Comparison of ENCODE assay signal across 19 cellular contexts in the genomic region with DNA sequence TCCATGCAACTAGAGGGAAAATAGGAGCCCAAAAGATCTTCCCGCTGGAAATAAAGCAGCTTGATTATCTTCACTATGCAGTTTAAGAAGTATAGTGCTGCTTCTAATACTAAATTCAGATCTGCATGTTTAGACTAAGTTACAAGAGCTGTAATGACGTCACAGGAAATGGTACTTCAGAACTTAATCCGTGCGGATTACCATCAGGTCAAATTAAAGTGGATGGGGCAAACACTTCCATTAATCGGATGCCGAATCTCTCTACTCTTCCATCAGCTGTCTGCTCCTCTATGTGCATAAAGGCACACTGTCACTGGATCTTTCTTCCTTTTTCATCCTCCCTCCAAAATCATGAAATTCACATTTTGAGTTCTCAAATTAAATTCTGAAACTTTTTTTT. TPM values are rescaled to one million over a fixed set of nuclear protein-coding genes. Genes with fewer than 3 reads are reported as not detected.
A peak's percentile ranks its signal among the peaks of the same experiment; 100 is the strongest.
DNase-seq lines count a peak whose midpoint lies in the region; ATAC-seq lines count a peak whose summit lies in the region.
"Had no signal": no experiment of that assay in that cellular context is flagged by ENCODE, and none has a peak within 500 bp of the region (broad histone marks: within the 10 kb centered on the region; RNA-seq: fewer than 3 reads in every experiment).

No MANE protein-coding gene starts in this region.

- H4K91ac ChIP-seq in mesenchymal stem cell (ENCODE audit: low read length) = no peak overlapping the region

- H3K36me3 Mint-ChIP-seq in activated naive CD4-positive, alpha-beta T cell treated with anti-CD3 and anti-CD28 coated beads, Interleukin-2, amount 50 U/mL, for 24 hours = peaks cover 12% of the 10 kb centered on the region
- peaks cover 45% of the 10 kb centered on the region for H3K36me3 Mint-ChIP-seq in T-cell

- WGBS in mesenchymal stem cell = 21% methylated on average over 5 of the region's 6 CpGs

- no peaks in the 10 kb centered on the region for H3K27me3 Mint-ChIP-seq in activated naive CD4-positive, alpha-beta T cell treated with anti-CD3 and anti-CD28 coated beads, Interleukin-2, amount 50 U/mL, for 24 hours
- H3K27me3 Mint-ChIP-seq in T-cell = no peaks in the 10 kb centered on the region
- H3K27me3 Mint-ChIP-seq: CD8-positive, alpha-beta memory T cell; IgD-negative memory B cell had no signal

- peaks cover 15% of the 10 kb centered on the region for H3K79me1 ChIP-seq in mesenchymal stem cell (replicated peaks; ENCODE audit: low read length, poor library complexity, severe bottlenecking)

- H3K4me2 ChIP-seq in mesenchymal stem cell (ENCODE audit: low read length, poor library complexity, severe bottlenecking) = no peak overlapping the region
- H3K4me2 ChIP-seq: BLaER1, PC-9 had no signal

- no peak overlapping the region for H2AFZ ChIP-seq in mesenchymal stem cell (ENCODE audit: low read depth, low read length)
- H2AFZ ChIP-seq: PC-9 had no signal

- no peaks in the 10 kb centered on the region for H3K27me3 ChIP-seq in mesenchymal stem cell (ENCODE audit: control insufficient read depth in 1 of 2, insufficient read depth in 1 of 2, low read length in 2 of 2)
- H3K27me3 ChIP-seq: BLaER1 had no signal

- H3K36me3 ChIP-seq in mesenchymal stem cell (ENCODE audit: control insufficient read depth in 1 of 2, insufficient read depth in 2 of 2, low read depth in 1 of 2, low read length in 2 of 2) = peaks cover 31 to 77% of the 10 kb centered on the region in 2 experiments

- H3K14ac ChIP-seq in mesenchymal stem cell (ENCODE audit: low read length in 2 of 2) = no peak overlapping the region

- peak overlapping the region; percentile 47 for H3K27ac Mint-ChIP-seq in activated naive CD4-positive, alpha-beta T cell treated with anti-CD3 and anti-CD28 coated beads, Interleukin-2, amount 50 U/mL, for 24 hours
- H3K27ac Mint-ChIP-seq in T-cell = no peak overlapping the region

- H3K23ac ChIP-seq in mesenchymal stem cell (ENCODE audit: low read length in 2 of 2) = no peak overlapping the region

- H3K4me1 Mint-ChIP-seq in activated naive CD4-positive, alpha-beta T cell treated with anti-CD3 and anti-CD28 coated beads, Interleukin-2, amount 50 U/mL, for 24 hours = no peaks in the 10 kb centered on the region
- peaks cover 0 to 2% (median 2%) of the 10 kb centered on the region in 3 donors for H3K4me1 Mint-ChIP-seq in T-cell
- H3K4me1 Mint-ChIP-seq: IgD-negative memory B cell had no signal

- H3K9me3 ChIP-seq in mesenchymal stem cell (ENCODE audit: control insufficient read depth, low read length) = no peaks in the 10 kb centered on the region
- H3K9me3 ChIP-seq: BLaER1 had no signal

- H3K4me3 Mint-ChIP-seq in activated naive CD4-positive, alpha-beta T cell treated with anti-CD3 and anti-CD28 coated beads, Interleukin-2, amount 50 U/mL, for 24 hours = no peak overlapping the region
- H3K4me3 Mint-ChIP-seq in T-cell = no peak overlapping the region
- H3K4me3 Mint-ChIP-seq: CD8-positive, alpha-beta memory T cell; IgD-negative memory B cell had no signal

- no peak overlapping the region for H4K8ac ChIP-seq in mesenchymal stem cell (ENCODE audit: low read length)

- no peak overlapping the region for H2AK5ac ChIP-seq in mesenchymal stem cell (ENCODE audit: low read length, severe bottlenecking)

- DNase-seq in activated naive CD4-positive, alpha-beta T cell treated with anti-CD3 and anti-CD28 coated beads, Interleukin-2, amount 50 U/mL, for 16 hours = no peak
- peak; percentile 74 for DNase-seq in SHP77 treated with DMSO at 0.1 percent for 48 hours (lab: John Stamatoyannopoulos, UW)
- peak; percentile 74 for DNase-seq in mesenchymal stem cell
- no peak for DNase-seq in T-cell
- no peak for DNase-seq in GOT3 (lab: John Stamatoyannopoulos, UW)
- DNase-seq: 8988T; CD8-positive, alpha-beta memory T cell; DMS 273 treated with DMSO at 0.1 percent for 48 hours; EL; Kasumi-1; NCI-H1105 treated with DMSO at 0.1 percent for 48 hours; NCI-H187; NCI-H774; PC-9 had no signal

- POLR2A ChIA-PET in T-cell (lab: Charles Lee) = interaction anchor here in 1 of 2 donors (0.6 kb wide), 1 partner anchor 9 kb away, joined by 3 read pairs; no protein-coding TSS in a partner anchor

- H2BK15ac ChIP-seq in mesenchymal stem cell (ENCODE audit: low read depth, poor library complexity, severe bottlenecking) = no peak overlapping the region

- H2BK5ac ChIP-seq in mesenchymal stem cell (ENCODE audit: low read depth, low read length, poor library complexity, severe bottlenecking) = no peak overlapping the region

- H3K27ac ChIP-seq in mesenchymal stem cell (ENCODE audit: low read length, poor library complexity, severe bottlenecking) = no peak overlapping the region
- H3K27ac ChIP-seq: BLaER1, PC-9 had no signal

- no peak overlapping the region for H3K9ac ChIP-seq in mesenchymal stem cell (ENCODE audit: low read length)
- H3K9ac ChIP-seq: BLaER1 had no signal

- no peaks in the 10 kb centered on the region for H3K9me3 Mint-ChIP-seq in activated naive CD4-positive, alpha-beta T cell treated with anti-CD3 and anti-CD28 coated beads, Interleukin-2, amount 50 U/mL, for 24 hours
- no peaks in the 10 kb centered on the region for H3K9me3 Mint-ChIP-seq in T-cell
- H3K9me3 Mint-ChIP-seq: CD8-positive, alpha-beta memory T cell; IgD-negative memory B cell had no signal

- no peaks in the 10 kb centered on the region for H3K4me1 ChIP-seq in mesenchymal stem cell (ENCODE audit: control insufficient read depth, insufficient read depth, low read depth, low read length)

- CTCF ChIA-PET in T-cell (lab: Charles Lee) = no interaction called here

- no peak overlapping the region for H2BK12ac ChIP-seq in mesenchymal stem cell (ENCODE audit: low read length in 2 of 2)

- ATAC-seq in T-cell (replicated peaks in 1 of 4) (no peak), GM21528 (IDR thresholded peaks at IDR 0.05; ENCODE audit: low FRiP score, unreplicated experiment) (no peak), HG03571 (IDR thresholded peaks at IDR 0.05; ENCODE audit: unreplicated experiment) (no peak)

- no peak overlapping the region for H2BK120ac ChIP-seq in mesenchymal stem cell (ENCODE audit: low read depth, low read length)

- no peak overlapping the region for H3K4me3 ChIP-seq in mesenchymal stem cell (ENCODE audit: insufficient read depth in 1 of 2, low read depth in 1 of 2, low read length in 2 of 2)
- H3K4me3 ChIP-seq: BLaER1, PC-9 had no signal

- no peak overlapping the region for H3K18ac ChIP-seq in mesenchymal stem cell (ENCODE audit: low read depth in 1 of 2, low read length in 2 of 2)

- no peak overlapping the region for H3K4ac ChIP-seq in mesenchymal stem cell (ENCODE audit: low read depth in 1 of 2, low read length in 2 of 2)

RNA-seq across cellular contexts. Expression of gene TRAPPC12, which starts 52.6 kb away (rescaled TPM):
- polyA plus RNA-seq in mesenchymal stem cell (2013, experiment 1 of 2) = 44.7 TPM
- 46.6 TPM for polyA plus RNA-seq in mesenchymal stem cell (2013, experiment 2 of 2)
- total RNA-seq in T-cell = 100 to 1,000 TPM; 103 to 158 (median 152) TPM

RNA-seq across cellular contexts. Expression of gene EIPR1, which starts 54.4 kb away (rescaled TPM):
- polyA plus RNA-seq in mesenchymal stem cell (2013, experiment 1 of 2) = 17.5 TPM
- polyA plus RNA-seq in mesenchymal stem cell (2013, experiment 2 of 2) = 16.9 TPM
- total RNA-seq in T-cell = 10 to 100 TPM; 26.0 to 36.4 (median 27.8) TPM

Comparison
In these comparisons a context has a peak if more than half of its experiments do, and no peak if none do; other contexts are left out.
1. DNase-seq: peak in SHP77 treated with DMSO at 0.1 percent for 48 hours (single experiment) and mesenchymal stem cell (single experiment); none in activated naive CD4-positive, alpha-beta T cell treated with anti-CD3 and anti-CD28 coated beads, Interleukin-2, amount 50 U/mL, for 16 hours (single experiment), T-cell (0 of 34) and GOT3 (single experiment).